Comparison of ENCODE assay signal across 1 cellular context in the genomic region with DNA sequence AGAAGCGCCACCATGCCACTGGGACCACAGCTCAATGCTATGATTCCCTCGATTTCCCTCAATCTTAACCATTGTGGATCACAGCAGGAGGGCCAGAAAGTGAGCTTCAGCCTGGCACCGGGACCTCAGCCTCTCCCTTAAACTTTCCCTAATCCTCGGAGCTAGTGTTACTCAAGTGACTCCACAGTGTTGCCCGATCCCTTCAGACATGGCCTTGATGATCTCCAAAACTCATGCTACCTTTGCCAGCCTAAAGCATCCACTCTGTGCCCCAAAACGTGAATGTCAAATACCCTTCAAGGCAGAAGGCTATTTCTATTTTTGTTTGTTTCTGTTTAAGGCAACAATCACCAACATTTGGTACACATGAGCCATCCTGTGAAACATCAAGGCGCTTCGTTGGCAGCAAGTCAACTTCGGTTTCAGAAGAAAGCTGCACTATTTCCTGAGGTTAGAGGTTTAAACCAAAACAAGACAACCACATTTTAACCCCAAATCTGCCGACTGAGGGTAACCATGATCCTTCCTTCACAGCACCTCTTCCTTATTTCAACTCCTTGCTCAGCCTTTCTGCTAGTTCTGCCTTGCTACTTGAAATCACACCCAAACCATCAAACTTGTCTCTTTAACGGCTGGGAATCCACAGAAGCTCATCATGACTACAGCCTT.
TF ChIP-seq lines count a peak whose summit lies in the region.

No MANE protein-coding gene starts in this region.

TF ChIP-seq in GM12878, 131 proteins besides CTCF, POLR2A, EP300 and RAD21 (continued from another document and continues in another):
- TF ChIP-seq, protein P1, sequence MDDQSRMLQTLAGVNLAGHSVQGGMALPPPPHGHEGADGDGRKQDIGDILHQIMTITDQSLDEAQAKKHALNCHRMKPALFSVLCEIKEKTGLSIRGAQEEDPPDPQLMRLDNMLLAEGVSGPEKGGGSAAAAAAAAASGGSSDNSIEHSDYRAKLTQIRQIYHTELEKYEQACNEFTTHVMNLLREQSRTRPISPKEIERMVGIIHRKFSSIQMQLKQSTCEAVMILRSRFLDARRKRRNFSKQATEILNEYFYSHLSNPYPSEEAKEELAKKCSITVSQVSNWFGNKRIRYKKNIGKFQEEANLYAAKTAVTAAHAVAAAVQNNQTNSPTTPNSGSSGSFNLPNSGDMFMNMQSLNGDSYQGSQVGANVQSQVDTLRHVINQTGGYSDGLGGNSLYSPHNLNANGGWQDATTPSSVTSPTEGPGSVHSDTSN (IDR thresholded peaks at IDR 0.05; ENCODE audit: insufficient replicate concordance, low read depth, low read length), result no peak
- TF ChIP-seq BHLHE40 (IDR thresholded peaks at IDR 0.05; ENCODE audit: borderline replicate concordance in 1 of 2, low read depth in 2 of 2, low read length in 1 of 2) (peak in 1 of 2 experiments; percentile 49; a peak in 1 of 4 replicates), ATF7 (IDR thresholded peaks at IDR 0.05; ENCODE audit: low read depth) (peak; percentile 46; the same call in 1 of the 2 replicates), SIX5 (IDR thresholded peaks at IDR 0.05; ENCODE audit: low read depth, low read length, severe bottlenecking) (no peak), MYB (IDR thresholded peaks at IDR 0.05; ENCODE audit: borderline replicate concordance, low read depth, low read length) (peak; percentile 51; the same call in 1 of the 2 replicates), CREM (IDR thresholded peaks at IDR 0.05; ENCODE audit: low read depth) (no peak), IKZF2 (IDR thresholded peaks at IDR 0.05) (peak; percentile 76 to 83), CEBPB (IDR thresholded peaks at IDR 0.05; ENCODE audit: borderline replicate concordance in 1 of 2, low read depth in 2 of 2, low read length in 2 of 2) (no peak), GABPA (IDR thresholded peaks at IDR 0.05; ENCODE audit: low read depth) (no peak), MEF2B (IDR thresholded peaks at IDR 0.05; ENCODE audit: partially characterized antibody, poor library complexity, severe bottlenecking) (peak; percentile 72), SP1 (IDR thresholded peaks at IDR 0.05; ENCODE audit: low read depth, low read length) (peak; percentile 18), NBN (IDR thresholded peaks at IDR 0.05) (peak; percentile 64; the same call in 1 of the 2 replicates), EGR1 (IDR thresholded peaks at IDR 0.05; ENCODE audit: borderline replicate concordance in 1 of 2, low read depth in 2 of 2, low read length in 2 of 2) (no peak), FOS (IDR thresholded peaks at IDR 0.05; ENCODE audit: borderline replicate concordance, extremely low read depth, insufficient read length) (no peak), ZNF207 (IDR thresholded peaks at IDR 0.05; ENCODE audit: borderline replicate concordance) (no peak), BRCA1 (IDR thresholded peaks at IDR 0.05; ENCODE audit: low read depth, low read length) (no peak), TARDBP (IDR thresholded peaks at IDR 0.05; ENCODE audit: borderline replicate concordance) (no peak), IRF4 (IDR thresholded peaks at IDR 0.05; ENCODE audit: low read depth, low read length) (peak; percentile 15; the same call in 1 of the 2 replicates), TBL1XR1 (IDR thresholded peaks at IDR 0.05; ENCODE audit: low read depth, low read length) (0 out of 2 replicates have a peak, but pooled peaks have one; percentile 11), SRF (IDR thresholded peaks at IDR 0.05; ENCODE audit: low read depth in 2 of 2, low read length in 2 of 2) (peak in 1 of 2 experiments; percentile 57; a peak in 1 of 4 replicates), SREBF1 (IDR thresholded peaks at IDR 0.05; ENCODE audit: low read length) (no peak), ETV6 (conservative IDR thresholded peaks at IDR 0.05 in 1 of 2, IDR thresholded peaks at IDR 0.05 in 1 of 2; ENCODE audit: borderline replicate concordance in 1 of 2, low read depth in 1 of 2) (no peak), MEF2A (IDR thresholded peaks at IDR 0.05; ENCODE audit: insufficient read depth, low read depth, low read length) (peak; percentile 55; the same call in 1 of the 2 replicates), FOXK2 (IDR thresholded peaks at IDR 0.05) (peak; percentile 41; the same call in 1 of the 2 replicates), ZNF274 (IDR thresholded peaks at IDR 0.05; ENCODE audit: insufficient read depth, insufficient read length) (no peak), ZNF24 (IDR thresholded peaks at IDR 0.05) (no peak), JUNB (IDR thresholded peaks at IDR 0.05) (no peak), NR2F1 (conservative IDR thresholded peaks at IDR 0.05) (peak; percentile 24; the same call in 1 of the 2 replicates), TCF12 (IDR thresholded peaks at IDR 0.05; ENCODE audit: low read depth, low read length) (no peak), IKZF1 (conservative IDR thresholded peaks at IDR 0.05) (peak; percentile 39; the same call in 1 of the 2 replicates), RUNX3 (IDR thresholded peaks at IDR 0.05; ENCODE audit: low read length) (peak; percentile 88), STAT3 (IDR thresholded peaks at IDR 0.05; ENCODE audit: low read depth, low read length) (no peak), CREB1 (IDR thresholded peaks at IDR 0.05; ENCODE audit: low read depth) (no peak), RCOR1 (conservative IDR thresholded peaks at IDR 0.05; ENCODE audit: low read depth, low read length) (no peak), POU2F2 (IDR thresholded peaks at IDR 0.05; ENCODE audit: borderline replicate concordance, low read depth, low read length) (no peak), CHD4 (IDR thresholded peaks at IDR 0.05) (no peak)
- TF ChIP-seq, protein P2, sequence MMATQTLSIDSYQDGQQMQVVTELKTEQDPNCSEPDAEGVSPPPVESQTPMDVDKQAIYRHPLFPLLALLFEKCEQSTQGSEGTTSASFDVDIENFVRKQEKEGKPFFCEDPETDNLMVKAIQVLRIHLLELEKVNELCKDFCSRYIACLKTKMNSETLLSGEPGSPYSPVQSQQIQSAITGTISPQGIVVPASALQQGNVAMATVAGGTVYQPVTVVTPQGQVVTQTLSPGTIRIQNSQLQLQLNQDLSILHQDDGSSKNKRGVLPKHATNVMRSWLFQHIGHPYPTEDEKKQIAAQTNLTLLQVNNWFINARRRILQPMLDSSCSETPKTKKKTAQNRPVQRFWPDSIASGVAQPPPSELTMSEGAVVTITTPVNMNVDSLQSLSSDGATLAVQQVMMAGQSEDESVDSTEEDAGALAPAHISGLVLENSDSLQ (IDR thresholded peaks at IDR 0.05), result no peak
- TF ChIP-seq, protein P3, sequence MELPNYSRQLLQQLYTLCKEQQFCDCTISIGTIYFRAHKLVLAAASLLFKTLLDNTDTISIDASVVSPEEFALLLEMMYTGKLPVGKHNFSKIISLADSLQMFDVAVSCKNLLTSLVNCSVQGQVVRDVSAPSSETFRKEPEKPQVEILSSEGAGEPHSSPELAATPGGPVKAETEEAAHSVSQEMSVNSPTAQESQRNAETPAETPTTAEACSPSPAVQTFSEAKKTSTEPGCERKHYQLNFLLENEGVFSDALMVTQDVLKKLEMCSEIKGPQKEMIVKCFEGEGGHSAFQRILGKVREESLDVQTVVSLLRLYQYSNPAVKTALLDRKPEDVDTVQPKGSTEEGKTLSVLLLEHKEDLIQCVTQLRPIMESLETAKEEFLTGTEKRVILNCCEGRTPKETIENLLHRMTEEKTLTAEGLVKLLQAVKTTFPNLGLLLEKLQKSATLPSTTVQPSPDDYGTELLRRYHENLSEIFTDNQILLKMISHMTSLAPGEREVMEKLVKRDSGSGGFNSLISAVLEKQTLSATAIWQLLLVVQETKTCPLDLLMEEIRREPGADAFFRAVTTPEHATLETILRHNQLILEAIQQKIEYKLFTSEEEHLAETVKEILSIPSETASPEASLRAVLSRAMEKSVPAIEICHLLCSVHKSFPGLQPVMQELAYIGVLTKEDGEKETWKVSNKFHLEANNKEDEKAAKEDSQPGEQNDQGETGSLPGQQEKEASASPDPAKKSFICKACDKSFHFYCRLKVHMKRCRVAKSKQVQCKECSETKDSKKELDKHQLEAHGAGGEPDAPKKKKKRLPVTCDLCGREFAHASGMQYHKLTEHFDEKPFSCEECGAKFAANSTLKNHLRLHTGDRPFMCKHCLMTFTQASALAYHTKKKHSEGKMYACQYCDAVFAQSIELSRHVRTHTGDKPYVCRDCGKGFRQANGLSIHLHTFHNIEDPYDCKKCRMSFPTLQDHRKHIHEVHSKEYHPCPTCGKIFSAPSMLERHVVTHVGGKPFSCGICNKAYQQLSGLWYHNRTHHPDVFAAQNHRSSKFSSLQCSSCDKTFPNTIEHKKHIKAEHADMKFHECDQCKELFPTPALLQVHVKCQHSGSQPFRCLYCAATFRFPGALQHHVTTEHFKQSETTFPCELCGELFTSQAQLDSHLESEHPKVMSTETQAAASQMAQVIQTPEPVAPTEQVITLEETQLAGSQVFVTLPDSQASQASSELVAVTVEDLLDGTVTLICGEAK (IDR thresholded peaks at IDR 0.05; ENCODE audit: borderline replicate concordance), result no peak
- TF ChIP-seq, protein P4, sequence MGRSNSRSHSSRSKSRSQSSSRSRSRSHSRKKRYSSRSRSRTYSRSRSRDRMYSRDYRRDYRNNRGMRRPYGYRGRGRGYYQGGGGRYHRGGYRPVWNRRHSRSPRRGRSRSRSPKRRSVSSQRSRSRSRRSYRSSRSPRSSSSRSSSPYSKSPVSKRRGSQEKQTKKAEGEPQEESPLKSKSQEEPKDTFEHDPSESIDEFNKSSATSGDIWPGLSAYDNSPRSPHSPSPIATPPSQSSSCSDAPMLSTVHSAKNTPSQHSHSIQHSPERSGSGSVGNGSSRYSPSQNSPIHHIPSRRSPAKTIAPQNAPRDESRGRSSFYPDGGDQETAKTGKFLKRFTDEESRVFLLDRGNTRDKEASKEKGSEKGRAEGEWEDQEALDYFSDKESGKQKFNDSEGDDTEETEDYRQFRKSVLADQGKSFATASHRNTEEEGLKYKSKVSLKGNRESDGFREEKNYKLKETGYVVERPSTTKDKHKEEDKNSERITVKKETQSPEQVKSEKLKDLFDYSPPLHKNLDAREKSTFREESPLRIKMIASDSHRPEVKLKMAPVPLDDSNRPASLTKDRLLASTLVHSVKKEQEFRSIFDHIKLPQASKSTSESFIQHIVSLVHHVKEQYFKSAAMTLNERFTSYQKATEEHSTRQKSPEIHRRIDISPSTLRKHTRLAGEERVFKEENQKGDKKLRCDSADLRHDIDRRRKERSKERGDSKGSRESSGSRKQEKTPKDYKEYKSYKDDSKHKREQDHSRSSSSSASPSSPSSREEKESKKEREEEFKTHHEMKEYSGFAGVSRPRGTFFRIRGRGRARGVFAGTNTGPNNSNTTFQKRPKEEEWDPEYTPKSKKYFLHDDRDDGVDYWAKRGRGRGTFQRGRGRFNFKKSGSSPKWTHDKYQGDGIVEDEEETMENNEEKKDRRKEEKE (IDR thresholded peaks at IDR 0.05), result no peak
- TF ChIP-seq, protein P5, sequence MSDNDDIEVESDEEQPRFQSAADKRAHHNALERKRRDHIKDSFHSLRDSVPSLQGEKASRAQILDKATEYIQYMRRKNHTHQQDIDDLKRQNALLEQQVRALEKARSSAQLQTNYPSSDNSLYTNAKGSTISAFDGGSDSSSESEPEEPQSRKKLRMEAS (IDR thresholded peaks at IDR 0.05; ENCODE audit: low read depth, low read length), result no peak
- TF ChIP-seq, protein P6, sequence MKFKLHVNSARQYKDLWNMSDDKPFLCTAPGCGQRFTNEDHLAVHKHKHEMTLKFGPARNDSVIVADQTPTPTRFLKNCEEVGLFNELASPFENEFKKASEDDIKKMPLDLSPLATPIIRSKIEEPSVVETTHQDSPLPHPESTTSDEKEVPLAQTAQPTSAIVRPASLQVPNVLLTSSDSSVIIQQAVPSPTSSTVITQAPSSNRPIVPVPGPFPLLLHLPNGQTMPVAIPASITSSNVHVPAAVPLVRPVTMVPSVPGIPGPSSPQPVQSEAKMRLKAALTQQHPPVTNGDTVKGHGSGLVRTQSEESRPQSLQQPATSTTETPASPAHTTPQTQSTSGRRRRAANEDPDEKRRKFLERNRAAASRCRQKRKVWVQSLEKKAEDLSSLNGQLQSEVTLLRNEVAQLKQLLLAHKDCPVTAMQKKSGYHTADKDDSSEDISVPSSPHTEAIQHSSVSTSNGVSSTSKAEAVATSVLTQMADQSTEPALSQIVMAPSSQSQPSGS (IDR thresholded peaks at IDR 0.05; ENCODE audit: low read length), result peak; percentile 36; the same call in 1 of the 2 replicates
- TF ChIP-seq, protein P7, sequence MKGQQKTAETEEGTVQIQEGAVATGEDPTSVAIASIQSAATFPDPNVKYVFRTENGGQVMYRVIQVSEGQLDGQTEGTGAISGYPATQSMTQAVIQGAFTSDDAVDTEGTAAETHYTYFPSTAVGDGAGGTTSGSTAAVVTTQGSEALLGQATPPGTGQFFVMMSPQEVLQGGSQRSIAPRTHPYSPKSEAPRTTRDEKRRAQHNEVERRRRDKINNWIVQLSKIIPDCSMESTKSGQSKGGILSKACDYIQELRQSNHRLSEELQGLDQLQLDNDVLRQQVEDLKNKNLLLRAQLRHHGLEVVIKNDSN (IDR thresholded peaks at IDR 0.05; ENCODE audit: borderline replicate concordance, extremely low read length, insufficient read depth, low read depth, low read length), result no peak
- TF ChIP-seq, protein P8, sequence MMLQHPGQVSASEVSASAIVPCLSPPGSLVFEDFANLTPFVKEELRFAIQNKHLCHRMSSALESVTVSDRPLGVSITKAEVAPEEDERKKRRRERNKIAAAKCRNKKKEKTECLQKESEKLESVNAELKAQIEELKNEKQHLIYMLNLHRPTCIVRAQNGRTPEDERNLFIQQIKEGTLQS (IDR thresholded peaks at IDR 0.05; ENCODE audit: borderline replicate concordance, extremely low read depth, low read depth, low read length), result no peak
- TF ChIP-seq, protein P9, sequence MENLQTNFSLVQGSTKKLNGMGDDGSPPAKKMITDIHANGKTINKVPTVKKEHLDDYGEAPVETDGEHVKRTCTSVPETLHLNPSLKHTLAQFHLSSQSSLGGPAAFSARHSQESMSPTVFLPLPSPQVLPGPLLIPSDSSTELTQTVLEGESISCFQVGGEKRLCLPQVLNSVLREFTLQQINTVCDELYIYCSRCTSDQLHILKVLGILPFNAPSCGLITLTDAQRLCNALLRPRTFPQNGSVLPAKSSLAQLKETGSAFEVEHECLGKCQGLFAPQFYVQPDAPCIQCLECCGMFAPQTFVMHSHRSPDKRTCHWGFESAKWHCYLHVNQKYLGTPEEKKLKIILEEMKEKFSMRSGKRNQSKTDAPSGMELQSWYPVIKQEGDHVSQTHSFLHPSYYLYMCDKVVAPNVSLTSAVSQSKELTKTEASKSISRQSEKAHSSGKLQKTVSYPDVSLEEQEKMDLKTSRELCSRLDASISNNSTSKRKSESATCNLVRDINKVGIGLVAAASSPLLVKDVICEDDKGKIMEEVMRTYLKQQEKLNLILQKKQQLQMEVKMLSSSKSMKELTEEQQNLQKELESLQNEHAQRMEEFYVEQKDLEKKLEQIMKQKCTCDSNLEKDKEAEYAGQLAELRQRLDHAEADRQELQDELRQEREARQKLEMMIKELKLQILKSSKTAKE (IDR thresholded peaks at IDR 0.05; ENCODE audit: low read depth, poor library complexity, severe bottlenecking), result peak; percentile 83
